In genomic region chr4:2755821-2756690, GRCh38 we compare ENCODE assay signal across 8 cellular contexts. TPM values are rescaled to one million over a fixed set of nuclear protein-coding genes. Genes with fewer than 3 reads are reported as not detected.
DNase-seq lines count a peak whose midpoint lies in the region; ATAC-seq and TF ChIP-seq lines count a peak whose summit lies in the region.

Gene TNIP2 (minus strand): TSS chr4:2756336. CDS start chr4:2756289, 47 bp downstream.

- H3K27me3 Mint-ChIP-seq in glutamatergic neuron (ENCODE audit: unreplicated experiment) = no peaks in the 10 kb centered on the region

- peak; percentile 89 for DNase-seq in DMS53 treated with DMSO at 0.1 percent for 48 hours (lab: John Stamatoyannopoulos, UW; ENCODE audit: unreplicated experiment)
- DNase-seq in KG1 (lab: John Stamatoyannopoulos, UW) = peak; percentile 37
- DNase-seq in activated naive CD4-positive, alpha-beta T cell treated with anti-CD3 and anti-CD28 coated beads, Interleukin-2, amount 50 U/mL, for 72 hours (ENCODE audit: low spot score in 2 of 2) = peak; percentile 76 to 85
- peak; percentile 80 for DNase-seq in glutamatergic neuron
- peak; percentile 86 to 92 (median 87) for DNase-seq in ovary
- peak; percentile 77 to 80 for DNase-seq in thyroid gland

- peak within 1 kb of the TSS; percentile 79 for H3K4me3 Mint-ChIP-seq in glutamatergic neuron (ENCODE audit: unreplicated experiment)

- H3K27ac ChIP-seq in ovary (peak within 1 kb of the TSS in 1 of 2 donors; percentile 47), thyroid gland (peak within 1 kb of the TSS; percentile 55 to 83 (median 64))

- no peaks in the 10 kb centered on the region for H3K27me3 ChIP-seq in ovary
- H3K27me3 ChIP-seq in thyroid gland = no peaks in the 10 kb centered on the region

- H3K36me3 ChIP-seq in ovary = no peaks in the 10 kb centered on the region
- no peaks in the 10 kb centered on the region for H3K36me3 ChIP-seq in thyroid gland

- peaks cover 7% of the 10 kb centered on the region for H3K4me1 Mint-ChIP-seq in glutamatergic neuron (ENCODE audit: low read depth, unreplicated experiment)

- TF ChIP-seq EP300 in ovary (IDR thresholded peaks at IDR 0.05) = no peak

- peak; percentile 51 for ATAC-seq in GM21515 (IDR thresholded peaks at IDR 0.05; ENCODE audit: unreplicated experiment)
- ATAC-seq in SK-N-SH treated with all-trans-retinoic acid at 6 μM for 48 hours = peak; percentile 87
- peak; percentile 84 to 85 for ATAC-seq in activated naive CD4-positive, alpha-beta T cell treated with anti-CD3 and anti-CD28 coated beads, Interleukin-2, amount 50 U/mL, for 72 hours

- H3K36me3 Mint-ChIP-seq in activated naive CD4-positive, alpha-beta T cell treated with anti-CD3 and anti-CD28 coated beads, Interleukin-2, amount 50 U/mL, for 72 hours = peaks cover 6 to 7% of the 10 kb centered on the region in 2 donors
- H3K36me3 Mint-ChIP-seq in glutamatergic neuron (ENCODE audit: unreplicated experiment) = no peaks in the 10 kb centered on the region

- TF ChIP-seq CTCF in glutamatergic neuron (IDR thresholded peaks at IDR 0.05; ENCODE audit: partially characterized antibody, unreplicated experiment) (no peak), ovary (IDR thresholded peaks at IDR 0.05) (peak; percentile 11 to 66 (median 47)), thyroid gland (IDR thresholded peaks at IDR 0.05) (peak in 3 of 6 experiments; percentile 44 to 60 (median 51))

- H3K9me3 Mint-ChIP-seq in activated naive CD4-positive, alpha-beta T cell treated with anti-CD3 and anti-CD28 coated beads, Interleukin-2, amount 50 U/mL, for 72 hours = no peaks in the 10 kb centered on the region
- no peaks in the 10 kb centered on the region for H3K9me3 Mint-ChIP-seq in glutamatergic neuron (ENCODE audit: unreplicated experiment)

- H3K27ac Mint-ChIP-seq in activated naive CD4-positive, alpha-beta T cell treated with anti-CD3 and anti-CD28 coated beads, Interleukin-2, amount 50 U/mL, for 72 hours = peak within 1 kb of the TSS; percentile 80 to 92
- H3K27ac Mint-ChIP-seq in glutamatergic neuron (ENCODE audit: unreplicated experiment) = peak within 1 kb of the TSS; percentile 68

- H3K4me3 ChIP-seq in ovary (peak within 1 kb of the TSS; percentile 94), thyroid gland (replicated peaks in 1 of 3) (peak within 1 kb of the TSS; percentile 87 to 88 (median 87))

- intact Hi-C loops in ovary (cut with DNase I) (no loop called here), thyroid gland (cut with DNase I) (no loop called here)

- TF ChIP-seq POLR2A in ovary (IDR thresholded peaks at IDR 0.05) = peak; percentile 69
- TF ChIP-seq POLR2A in thyroid gland (IDR thresholded peaks at IDR 0.05) = peak in 1 of 2 donors; percentile 73

- H3K4me1 ChIP-seq in ovary (ENCODE audit: insufficient read depth) (peaks cover 13% of the 10 kb centered on the region), thyroid gland (peaks cover 4 to 10% of the 10 kb centered on the region in 2 donors)

- no peaks in the 10 kb centered on the region for H3K9me3 ChIP-seq in ovary
- no peaks in the 10 kb centered on the region for H3K9me3 ChIP-seq in thyroid gland

- 0% methylated on average over 52 to 96 of the region's 96 CpGs for whole genome bisulfite sequencing in ovary, 3 donors
- WGBS in thyroid gland, 2 donors = 0 to 3% methylated on average over 7 of the region's 96 CpGs

TF ChIP-seq in SK-N-SH treated with all-trans-retinoic acid at 6 μM for 48 hours, 23 proteins besides CTCF, POLR2A, EP300 and RAD21:
- no peak for TF ChIP-seq ISL1 (CRISPR knock-in tag; IDR thresholded peaks at IDR 0.05)
- peak; percentile 74; the same call in 1 of the 2 replicates for TF ChIP-seq TSHZ2 (CRISPR knock-in tag; IDR thresholded peaks at IDR 0.05)

RNA-seq across cellular contexts. Expression of gene TNIP2, which starts in this region (rescaled TPM):
- total RNA-seq in activated naive CD4-positive, alpha-beta T cell treated with anti-CD3 and anti-CD28 coated beads, Interleukin-2, amount 50 U/mL, for 72 hours = 10 to 100 TPM; 48.9 to 75.5 TPM
- 25.4 TPM for total RNA-seq in glutamatergic neuron (ENCODE audit: unreplicated experiment)
- 10 to 100 TPM; 27.2 to 43.2 (median 36.9) TPM for total RNA-seq in ovary
- 10 to 100 TPM in 1 of 2 donors, 1 to 10 TPM in 1; 6.4 to 28.4 TPM for polyA plus RNA-seq in ovary
- total RNA-seq in thyroid gland = 10 to 100 TPM; 44.7 to 65.4 (median 52.2) TPM

Comparison
In these comparisons a context has a peak if more than half of its experiments do, and no peak if none do; other contexts are left out.
1. DNase-seq: peak in every context shown above with its lines; median percentile 89 in DMS53 treated with DMSO at 0.1 percent for 48 hours; 87 in ovary; 80 in activated naive CD4-positive, alpha-beta T cell treated with anti-CD3 and anti-CD28 coated beads, Interleukin-2, amount 50 U/mL, for 72 hours; 80 in glutamatergic neuron; 78 in thyroid gland; 37 in KG1.